In genomic region chr3:131350506-131350905, GRCh38 we compare ENCODE assay signal across 17 cellular contexts. TPM values are rescaled to one million over a fixed set of nuclear protein-coding genes. Genes with fewer than 3 reads are reported as not detected.
A peak's percentile ranks its signal among the peaks of the same experiment; 100 is the strongest.
DNase-seq lines count a peak whose midpoint lies in the region; ATAC-seq and TF ChIP-seq lines count a peak whose summit lies in the region.
"Had no signal": no experiment of that assay in that cellular context is flagged by ENCODE, and none has a peak within 500 bp of the region (broad histone marks: within the 10 kb centered on the region; RNA-seq: fewer than 3 reads in every experiment).

No MANE protein-coding gene starts in this region.

- WGBS in heart right ventricle, 2 donors = 93 to 94% methylated on average over 1 of the region's 1 CpG
- WGBS in adrenal gland, 4 donors = 62 to 66% (median 64%) methylated on average over 1 of the region's 1 CpG
- 82 to 90% methylated on average over 1 of the region's 1 CpG for WGBS in thyroid gland, 2 donors

- TF ChIP-seq POLR2A in adrenal gland (IDR thresholded peaks at IDR 0.05) (no peak), thyroid gland (IDR thresholded peaks at IDR 0.05) (no peak)

- no peak for DNase-seq in heart right ventricle
- no peak for DNase-seq in left ventricle myocardium superior
- DNase-seq in adrenal gland = no peak
- peak; percentile 31 for DNase-seq in fibroblast of peridontal ligament (ENCODE audit: extremely low read depth)
- no peak for DNase-seq in thyroid gland
- DNase-seq in activated naive CD4-positive, alpha-beta T cell (lab: John Stamatoyannopoulos, UW) = no peak
- DNase-seq in medulla oblongata (ENCODE audit: extremely low spot score) = no peak
- DNase-seq: activated CD8-positive, alpha-beta memory T cell treated with anti-CD3 and anti-CD28 coated beads, Interleukin-2, amount 50 U/mL, for 4 hours; activated naive CD4-positive, alpha-beta T cell treated with Interleukin-2 at 50 U/mL for 16 hours; CD4-positive, alpha-beta T cell; DMS153; NCI-H1092 treated with DMSO at 0.1 percent for 48 hours; NCI-H2171 treated with DMSO at 0.1 percent for 48 hours; stimulated activated naive B cell treated with anti-CD40 and anti-IgM and Interleukin-4, amounts not matched to agents 10 μg/mL and 1 μg/mL and 100 μg/mL, for 72 hours; tibial artery had no signal

- no peak overlapping the region for H3K4me3 ChIP-seq in heart right ventricle
- no peak overlapping the region for H3K4me3 ChIP-seq in adrenal gland
- no peak overlapping the region for H3K4me3 ChIP-seq in thyroid gland (replicated peaks in 1 of 3)
- H3K4me3 ChIP-seq: tibial artery had no signal

- intact Hi-C loops in heart right ventricle (cut with DNase I) (no loop called here), left ventricle myocardium superior (cut with micrococcal nuclease) (no loop called here), adrenal gland (cut with DNase I) (no loop called here), thyroid gland (cut with DNase I) (no loop called here)

- H3K27ac ChIP-seq in heart right ventricle (peak overlapping the region in 8 of 10 donors; percentile 37 to 85 (median 79)), adrenal gland (peak overlapping the region in 3 of 5 donors; percentile 61 to 71 (median 65)), thyroid gland (peak overlapping the region; percentile 90 to 94 (median 91))
- H3K27ac ChIP-seq: tibial artery had no signal

- H3K9me3 ChIP-seq in heart right ventricle = no peaks in the 10 kb centered on the region
- H3K9me3 ChIP-seq in adrenal gland (replicated peaks in 1 of 3) = no peaks in the 10 kb centered on the region
- no peaks in the 10 kb centered on the region for H3K9me3 ChIP-seq in thyroid gland
- H3K9me3 ChIP-seq: tibial artery had no signal

- ATAC-seq in heart right ventricle (no peak), left ventricle myocardium superior (no peak), GM19328 (IDR thresholded peaks at IDR 0.05; ENCODE audit: unreplicated experiment) (no peak)
- ATAC-seq: natural killer cell treated with Interleukin-12 subunit alpha and Interleukin-12 subunit beta and Interleukin-15 and Interleukin-18, amount 100 ng/mL, for 72 hours had no signal

- H3K36me3 ChIP-seq in heart right ventricle (no peaks in the 10 kb centered on the region), adrenal gland (replicated peaks in 1 of 2) (no peaks in the 10 kb centered on the region), thyroid gland (no peaks in the 10 kb centered on the region)
- H3K36me3 ChIP-seq: tibial artery had no signal

- TF ChIP-seq CTCF in heart right ventricle (IDR thresholded peaks at IDR 0.05) (no peak), adrenal gland (IDR thresholded peaks at IDR 0.05) (no peak), thyroid gland (IDR thresholded peaks at IDR 0.05) (no peak)

- H3K27me3 ChIP-seq in heart right ventricle = no peaks in the 10 kb centered on the region
- no peaks in the 10 kb centered on the region for H3K27me3 ChIP-seq in adrenal gland
- no peaks in the 10 kb centered on the region for H3K27me3 ChIP-seq in thyroid gland
- H3K27me3 ChIP-seq: tibial artery had no signal

- peaks cover 5 to 57% (median 25%) of the 10 kb centered on the region in 9 donors for H3K4me1 ChIP-seq in heart right ventricle
- H3K4me1 ChIP-seq in adrenal gland (replicated peaks in 1 of 2) = peaks cover 0 to 14% of the 10 kb centered on the region in 2 donors
- peaks cover 43 to 64% of the 10 kb centered on the region in 2 donors for H3K4me1 ChIP-seq in thyroid gland
- H3K4me1 ChIP-seq: tibial artery had no signal

RNA-seq across cellular contexts. Expression of gene NUDT16, which starts 31.1 kb away (rescaled TPM):
- total RNA-seq in heart right ventricle = 10 to 100 TPM; 26.9 to 44.1 (median 38.6) TPM
- 10 to 100 TPM; 26.7 to 38.6 TPM for polyA plus RNA-seq in heart right ventricle
- total RNA-seq in left ventricle myocardium superior = 26.0 TPM
- 10 to 100 TPM; 13.6 to 39.5 (median 26.4) TPM for total RNA-seq in adrenal gland
- polyA plus RNA-seq in adrenal gland = 10 to 100 TPM; 16.1 to 42.2 (median 20.5) TPM
- total RNA-seq in thyroid gland = 10 to 100 TPM; 30.7 to 37.5 (median 34.4) TPM
